In genomic region chr5:90528704-90529233, GRCh38 we compare ENCODE assay signal across 1 cellular context.
TF ChIP-seq lines count a peak whose summit lies in the region.

No MANE protein-coding gene starts in this region.

TF ChIP-seq in HepG2, 621 proteins besides CTCF, POLR2A, EP300 and RAD21:
- no peak for TF ChIP-seq KIAA2018 (CRISPR knock-in tag; IDR thresholded peaks at IDR 0.05; ENCODE audit: borderline replicate concordance)
- 0 out of 2 replicates have a peak, but pooled peaks have one; percentile 7 for TF ChIP-seq MAF1 (CRISPR knock-in tag; IDR thresholded peaks at IDR 0.05; ENCODE audit: borderline replicate concordance)
- 0 out of 2 replicates have a peak, but pooled peaks have one; percentile 8 for TF ChIP-seq HMG20B (CRISPR knock-in tag; conservative IDR thresholded peaks at IDR 0.05)
- TF ChIP-seq SRSF9 (IDR thresholded peaks at IDR 0.05; ENCODE audit: borderline replicate concordance, insufficient read depth, low read depth, low read length, poor library complexity, severe bottlenecking) = no peak
- TF ChIP-seq SNAPC5 (CRISPR knock-in tag; IDR thresholded peaks at IDR 0.05; ENCODE audit: borderline replicate concordance) = 0 out of 2 replicates have a peak, but pooled peaks have one; percentile 16
- TF ChIP-seq BATF2 (CRISPR knock-in tag; IDR thresholded peaks at IDR 0.05) = peak; percentile 21; the same call in 1 of the 2 replicates
- TF ChIP-seq PRDM10 (CRISPR knock-in tag; IDR thresholded peaks at IDR 0.05; ENCODE audit: low read depth) = no peak
- peak; percentile 74; the same call in 1 of the 2 replicates for TF ChIP-seq ARID2 (CRISPR knock-in tag; IDR thresholded peaks at IDR 0.05; ENCODE audit: borderline replicate concordance)
- 0 out of 2 replicates have a peak, but pooled peaks have one; percentile 18 for TF ChIP-seq KLF15 (CRISPR knock-in tag; IDR thresholded peaks at IDR 0.05; ENCODE audit: borderline replicate concordance)
- no peak for TF ChIP-seq ZBTB10 (CRISPR knock-in tag; IDR thresholded peaks at IDR 0.05; ENCODE audit: borderline replicate concordance)
- no peak for TF ChIP-seq ZNF446 (CRISPR knock-in tag; IDR thresholded peaks at IDR 0.05)
- TF ChIP-seq ZNF563 (CRISPR knock-in tag; IDR thresholded peaks at IDR 0.05) = no peak
- TF ChIP-seq ZC3H13 (CRISPR knock-in tag; IDR thresholded peaks at IDR 0.05) = 0 out of 2 replicates have a peak, but pooled peaks have one; percentile 25
- peak; percentile 9; the same call in 1 of the 2 replicates for TF ChIP-seq DMTF1 (CRISPR knock-in tag; IDR thresholded peaks at IDR 0.05)
- TF ChIP-seq ISL2 (CRISPR knock-in tag; IDR thresholded peaks at IDR 0.05) = no peak
- TF ChIP-seq ZNF609 (CRISPR knock-in tag; IDR thresholded peaks at IDR 0.05; ENCODE audit: borderline replicate concordance) = no peak
- peak; percentile 15; the same call in 1 of the 2 replicates for TF ChIP-seq SMYD3 (CRISPR knock-in tag; IDR thresholded peaks at IDR 0.05)
- TF ChIP-seq TSC22D2 (CRISPR knock-in tag; IDR thresholded peaks at IDR 0.05; ENCODE audit: borderline replicate concordance) = no peak
- TF ChIP-seq TOPORS (CRISPR knock-in tag; IDR thresholded peaks at IDR 0.05) = peak; percentile 49; the same call in 1 of the 2 replicates
